Comparison of ENCODE assay signal across 1 cellular context in the genomic region with DNA sequence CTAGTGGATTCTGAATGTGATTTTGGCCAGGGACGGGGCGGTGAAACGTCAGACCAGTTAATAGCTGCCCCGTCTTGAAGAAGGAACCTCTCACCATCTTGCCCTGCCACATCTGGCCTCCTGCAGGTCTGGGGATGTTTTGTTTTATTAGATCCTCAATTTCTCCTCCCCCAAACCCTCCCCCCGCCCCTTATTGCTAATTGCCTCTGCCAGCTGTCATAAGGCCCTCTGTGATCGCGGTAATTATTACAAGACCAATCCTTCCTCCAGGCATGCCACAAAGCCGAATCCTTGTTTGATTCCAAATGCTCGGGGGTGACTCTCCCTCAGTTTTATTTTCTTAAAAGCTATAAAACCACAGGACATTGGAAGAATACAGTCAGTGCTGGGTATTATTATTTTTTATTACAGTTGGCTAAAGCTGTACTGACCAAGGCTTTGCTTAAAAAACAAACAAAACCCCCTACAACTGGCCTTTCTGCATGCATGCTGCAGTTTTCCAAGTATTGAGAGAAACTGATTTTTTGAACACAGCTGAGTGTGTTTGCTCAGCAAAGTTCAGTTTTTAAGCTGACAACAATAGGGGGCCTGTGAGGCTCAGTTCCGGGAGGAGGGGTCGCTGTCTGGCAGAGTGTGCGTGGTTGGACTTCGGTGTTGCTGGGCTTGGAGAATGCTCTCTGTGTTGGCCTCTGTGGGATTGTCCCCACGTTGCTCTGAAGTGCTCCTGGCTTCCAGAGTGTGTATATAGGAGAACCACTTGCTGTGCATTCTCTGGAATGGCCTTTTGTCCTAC.
A peak's percentile ranks its signal among the peaks of the same experiment; 100 is the strongest.
TF ChIP-seq lines count a peak whose summit lies in the region.

No MANE protein-coding gene starts in this region.

TF ChIP-seq in HepG2, 621 proteins besides CTCF, POLR2A, EP300 and RAD21 (continued from another document and continues in another):
- TF ChIP-seq, protein P1, sequence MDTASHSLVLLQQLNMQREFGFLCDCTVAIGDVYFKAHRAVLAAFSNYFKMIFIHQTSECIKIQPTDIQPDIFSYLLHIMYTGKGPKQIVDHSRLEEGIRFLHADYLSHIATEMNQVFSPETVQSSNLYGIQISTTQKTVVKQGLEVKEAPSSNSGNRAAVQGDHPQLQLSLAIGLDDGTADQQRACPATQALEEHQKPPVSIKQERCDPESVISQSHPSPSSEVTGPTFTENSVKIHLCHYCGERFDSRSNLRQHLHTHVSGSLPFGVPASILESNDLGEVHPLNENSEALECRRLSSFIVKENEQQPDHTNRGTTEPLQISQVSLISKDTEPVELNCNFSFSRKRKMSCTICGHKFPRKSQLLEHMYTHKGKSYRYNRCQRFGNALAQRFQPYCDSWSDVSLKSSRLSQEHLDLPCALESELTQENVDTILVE (CRISPR knock-in tag; IDR thresholded peaks at IDR 0.05) = peak; percentile 46; the same call in 1 of the 2 replicates
- TF ChIP-seq SYNCRIP (IDR thresholded peaks at IDR 0.05; ENCODE audit: insufficient read depth, low read depth, low read length) = no peak
- peak; percentile 99 for TF ChIP-seq SOX5 (CRISPR knock-in tag; IDR thresholded peaks at IDR 0.05; ENCODE audit: borderline replicate concordance)
- TF ChIP-seq ZSCAN30 (CRISPR knock-in tag; IDR thresholded peaks at IDR 0.05) = no peak
- TF ChIP-seq SRY (CRISPR knock-in tag; IDR thresholded peaks at IDR 0.05) = no peak
- TF ChIP-seq MAFK (conservative IDR thresholded peaks at IDR 0.05 in 1 of 2, IDR thresholded peaks at IDR 0.05 in 1 of 2; ENCODE audit: low read length in 2 of 2) = no peak
- TF ChIP-seq TFE3 (CRISPR knock-in tag; IDR thresholded peaks at IDR 0.05) = no peak
- TF ChIP-seq ZNF816 (CRISPR knock-in tag; IDR thresholded peaks at IDR 0.05; ENCODE audit: borderline replicate concordance) = no peak
- TF ChIP-seq U2AF2 (IDR thresholded peaks at IDR 0.05; ENCODE audit: low read depth, low read length) = no peak
- TF ChIP-seq, protein P2, sequence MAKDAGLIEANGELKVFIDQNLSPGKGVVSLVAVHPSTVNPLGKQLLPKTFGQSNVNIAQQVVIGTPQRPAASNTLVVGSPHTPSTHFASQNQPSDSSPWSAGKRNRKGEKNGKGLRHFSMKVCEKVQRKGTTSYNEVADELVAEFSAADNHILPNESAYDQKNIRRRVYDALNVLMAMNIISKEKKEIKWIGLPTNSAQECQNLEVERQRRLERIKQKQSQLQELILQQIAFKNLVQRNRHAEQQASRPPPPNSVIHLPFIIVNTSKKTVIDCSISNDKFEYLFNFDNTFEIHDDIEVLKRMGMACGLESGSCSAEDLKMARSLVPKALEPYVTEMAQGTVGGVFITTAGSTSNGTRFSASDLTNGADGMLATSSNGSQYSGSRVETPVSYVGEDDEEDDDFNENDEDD (CRISPR knock-in tag; IDR thresholded peaks at IDR 0.05; ENCODE audit: borderline replicate concordance) = no peak
- peak; percentile 22; the same call in 1 of the 2 replicates for TF ChIP-seq ZMAT3 (CRISPR knock-in tag; conservative IDR thresholded peaks at IDR 0.05)
- TF ChIP-seq, protein P3, sequence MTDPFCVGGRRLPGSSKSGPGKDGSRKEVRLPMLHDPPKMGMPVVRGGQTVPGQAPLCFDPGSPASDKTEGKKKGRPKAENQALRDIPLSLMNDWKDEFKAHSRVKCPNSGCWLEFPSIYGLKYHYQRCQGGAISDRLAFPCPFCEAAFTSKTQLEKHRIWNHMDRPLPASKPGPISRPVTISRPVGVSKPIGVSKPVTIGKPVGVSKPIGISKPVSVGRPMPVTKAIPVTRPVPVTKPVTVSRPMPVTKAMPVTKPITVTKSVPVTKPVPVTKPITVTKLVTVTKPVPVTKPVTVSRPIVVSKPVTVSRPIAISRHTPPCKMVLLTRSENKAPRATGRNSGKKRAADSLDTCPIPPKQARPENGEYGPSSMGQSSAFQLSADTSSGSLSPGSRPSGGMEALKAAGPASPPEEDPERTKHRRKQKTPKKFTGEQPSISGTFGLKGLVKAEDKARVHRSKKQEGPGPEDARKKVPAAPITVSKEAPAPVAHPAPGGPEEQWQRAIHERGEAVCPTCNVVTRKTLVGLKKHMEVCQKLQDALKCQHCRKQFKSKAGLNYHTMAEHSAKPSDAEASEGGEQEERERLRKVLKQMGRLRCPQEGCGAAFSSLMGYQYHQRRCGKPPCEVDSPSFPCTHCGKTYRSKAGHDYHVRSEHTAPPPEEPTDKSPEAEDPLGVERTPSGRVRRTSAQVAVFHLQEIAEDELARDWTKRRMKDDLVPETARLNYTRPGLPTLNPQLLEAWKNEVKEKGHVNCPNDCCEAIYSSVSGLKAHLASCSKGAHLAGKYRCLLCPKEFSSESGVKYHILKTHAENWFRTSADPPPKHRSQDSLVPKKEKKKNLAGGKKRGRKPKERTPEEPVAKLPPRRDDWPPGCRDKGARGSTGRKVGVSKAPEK (CRISPR knock-in tag; IDR thresholded peaks at IDR 0.05; ENCODE audit: borderline replicate concordance) = no peak
- no peak for TF ChIP-seq AKNA (CRISPR knock-in tag; IDR thresholded peaks at IDR 0.05; ENCODE audit: borderline replicate concordance)
- no peak for TF ChIP-seq KIAA2018 (CRISPR knock-in tag; IDR thresholded peaks at IDR 0.05; ENCODE audit: borderline replicate concordance)
- no peak for TF ChIP-seq ZNF251 (CRISPR knock-in tag; IDR thresholded peaks at IDR 0.05)
- TF ChIP-seq BORCS8-MEF2B (CRISPR knock-in tag; IDR thresholded peaks at IDR 0.05) = 0 out of 2 replicates have a peak, but pooled peaks have one; percentile 56
- TF ChIP-seq, protein P4, sequence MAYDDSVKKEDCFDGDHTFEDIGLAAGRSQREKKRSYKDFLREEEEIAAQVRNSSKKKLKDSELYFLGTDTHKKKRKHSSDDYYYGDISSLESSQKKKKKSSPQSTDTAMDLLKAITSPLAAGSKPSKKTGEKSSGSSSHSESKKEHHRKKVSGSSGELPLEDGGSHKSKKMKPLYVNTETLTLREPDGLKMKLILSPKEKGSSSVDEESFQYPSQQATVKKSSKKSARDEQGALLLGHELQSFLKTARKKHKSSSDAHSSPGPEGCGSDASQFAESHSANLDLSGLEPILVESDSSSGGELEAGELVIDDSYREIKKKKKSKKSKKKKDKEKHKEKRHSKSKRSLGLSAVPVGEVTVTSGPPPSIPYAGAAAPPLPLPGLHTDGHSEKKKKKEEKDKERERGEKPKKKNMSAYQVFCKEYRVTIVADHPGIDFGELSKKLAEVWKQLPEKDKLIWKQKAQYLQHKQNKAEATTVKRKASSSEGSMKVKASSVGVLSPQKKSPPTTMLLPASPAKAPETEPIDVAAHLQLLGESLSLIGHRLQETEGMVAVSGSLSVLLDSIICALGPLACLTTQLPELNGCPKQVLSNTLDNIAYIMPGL (CRISPR knock-in tag; IDR thresholded peaks at IDR 0.05; ENCODE audit: borderline replicate concordance in 1 of 2, low read depth in 1 of 2) = peak; percentile 43 to 73; a peak in 3 of 4 replicates
- no peak for TF ChIP-seq MLLT10 (CRISPR knock-in tag; IDR thresholded peaks at IDR 0.05)
- TF ChIP-seq MTF1 (CRISPR knock-in tag; IDR thresholded peaks at IDR 0.05) = no peak
- no peak for TF ChIP-seq ZNF451 (CRISPR knock-in tag; IDR thresholded peaks at IDR 0.05)
- no peak for TF ChIP-seq ZFP41 (CRISPR knock-in tag; IDR thresholded peaks at IDR 0.05; ENCODE audit: borderline replicate concordance)
- TF ChIP-seq TIGD3 (CRISPR knock-in tag; IDR thresholded peaks at IDR 0.05; ENCODE audit: borderline replicate concordance) = no peak
- no peak for TF ChIP-seq NFYC (CRISPR knock-in tag; IDR thresholded peaks at IDR 0.05)
